In the genomic region with DNA sequence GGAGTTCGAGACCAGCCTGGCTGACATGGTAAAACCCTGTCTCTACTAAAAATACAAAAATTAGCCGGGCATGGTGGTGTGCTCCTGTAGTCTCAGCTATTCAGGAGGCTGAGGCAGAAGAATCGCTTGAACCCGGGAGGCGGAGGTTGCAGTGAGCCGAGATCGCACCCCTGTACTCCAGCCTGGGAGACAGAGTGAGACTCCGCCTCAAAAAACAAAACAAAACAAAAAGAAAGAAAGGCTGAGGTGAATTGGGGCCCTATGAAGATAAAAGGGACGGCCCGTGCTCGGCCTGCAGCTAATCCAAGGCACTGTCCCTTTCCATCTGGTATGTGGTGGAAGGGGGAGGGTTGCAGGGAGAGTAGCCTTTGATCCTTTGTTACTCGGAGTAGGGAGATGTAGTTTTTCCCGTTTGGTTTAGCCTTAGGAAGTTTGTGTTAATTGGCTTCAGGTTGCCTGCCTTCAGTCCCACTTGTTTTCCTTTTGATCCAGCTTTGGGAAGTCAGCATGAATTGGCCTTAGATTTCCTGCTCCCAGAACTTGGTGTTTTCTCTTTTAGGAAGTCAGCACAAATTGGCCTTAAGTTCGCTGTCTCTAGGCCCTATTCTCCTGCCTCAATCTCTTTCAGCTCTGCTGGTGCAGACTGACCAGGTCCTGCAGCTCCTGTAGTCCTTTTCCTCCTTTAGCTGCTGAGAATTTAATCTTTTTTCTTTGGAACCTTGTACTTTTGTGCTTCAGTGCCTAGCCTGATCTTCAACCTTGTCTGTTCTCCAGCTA, we compare ENCODE assay signal across 1 cellular context.
TF ChIP-seq lines count a peak whose summit lies in the region.

No MANE protein-coding gene starts in this region.

TF ChIP-seq in HepG2, 621 proteins besides CTCF, POLR2A, EP300 and RAD21 (continued from another document):
- TF ChIP-seq, protein P1, sequence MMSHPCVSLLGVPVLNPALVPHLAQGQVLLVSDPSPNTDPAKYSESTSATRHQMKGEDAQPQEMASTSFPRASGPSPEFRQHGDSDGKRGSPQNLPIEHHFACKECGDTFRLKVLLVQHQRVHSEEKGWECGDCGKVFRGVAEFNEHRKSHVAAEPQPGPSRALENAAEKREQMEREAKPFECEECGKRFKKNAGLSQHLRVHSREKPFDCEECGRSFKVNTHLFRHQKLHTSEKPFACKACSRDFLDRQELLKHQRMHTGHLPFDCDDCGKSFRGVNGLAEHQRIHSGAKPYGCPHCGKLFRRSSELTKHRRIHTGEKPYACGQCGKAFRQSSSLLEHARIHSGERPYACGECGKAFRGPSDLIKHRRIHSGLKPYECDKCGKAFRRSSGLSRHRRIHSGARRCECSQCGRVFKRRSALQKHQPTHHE (CRISPR knock-in tag; IDR thresholded peaks at IDR 0.05; ENCODE audit: borderline replicate concordance) = peak; percentile 83; the same call in 1 of the 2 replicates
- TF ChIP-seq NFIB (CRISPR knock-in tag; IDR thresholded peaks at IDR 0.05; ENCODE audit: borderline replicate concordance) = no peak
- no peak for TF ChIP-seq ZC3H4 (CRISPR knock-in tag; IDR thresholded peaks at IDR 0.05; ENCODE audit: borderline replicate concordance)
- TF ChIP-seq NONO (IDR thresholded peaks at IDR 0.05) = no peak
- TF ChIP-seq NONO (CRISPR knock-in tag; conservative IDR thresholded peaks at IDR 0.05) = no peak; the same call in 1 of the 2 replicates
- no peak for TF ChIP-seq ZNF577 (CRISPR knock-in tag; IDR thresholded peaks at IDR 0.05; ENCODE audit: borderline replicate concordance, low read depth)
- TF ChIP-seq ZBTB7A (CRISPR knock-in tag; IDR thresholded peaks at IDR 0.05) = no peak
- TF ChIP-seq, protein P2, sequence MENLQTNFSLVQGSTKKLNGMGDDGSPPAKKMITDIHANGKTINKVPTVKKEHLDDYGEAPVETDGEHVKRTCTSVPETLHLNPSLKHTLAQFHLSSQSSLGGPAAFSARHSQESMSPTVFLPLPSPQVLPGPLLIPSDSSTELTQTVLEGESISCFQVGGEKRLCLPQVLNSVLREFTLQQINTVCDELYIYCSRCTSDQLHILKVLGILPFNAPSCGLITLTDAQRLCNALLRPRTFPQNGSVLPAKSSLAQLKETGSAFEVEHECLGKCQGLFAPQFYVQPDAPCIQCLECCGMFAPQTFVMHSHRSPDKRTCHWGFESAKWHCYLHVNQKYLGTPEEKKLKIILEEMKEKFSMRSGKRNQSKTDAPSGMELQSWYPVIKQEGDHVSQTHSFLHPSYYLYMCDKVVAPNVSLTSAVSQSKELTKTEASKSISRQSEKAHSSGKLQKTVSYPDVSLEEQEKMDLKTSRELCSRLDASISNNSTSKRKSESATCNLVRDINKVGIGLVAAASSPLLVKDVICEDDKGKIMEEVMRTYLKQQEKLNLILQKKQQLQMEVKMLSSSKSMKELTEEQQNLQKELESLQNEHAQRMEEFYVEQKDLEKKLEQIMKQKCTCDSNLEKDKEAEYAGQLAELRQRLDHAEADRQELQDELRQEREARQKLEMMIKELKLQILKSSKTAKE (CRISPR knock-in tag; IDR thresholded peaks at IDR 0.05; ENCODE audit: borderline replicate concordance) = peak; percentile 64; the same call in 1 of the 2 replicates
- TF ChIP-seq, protein P3, sequence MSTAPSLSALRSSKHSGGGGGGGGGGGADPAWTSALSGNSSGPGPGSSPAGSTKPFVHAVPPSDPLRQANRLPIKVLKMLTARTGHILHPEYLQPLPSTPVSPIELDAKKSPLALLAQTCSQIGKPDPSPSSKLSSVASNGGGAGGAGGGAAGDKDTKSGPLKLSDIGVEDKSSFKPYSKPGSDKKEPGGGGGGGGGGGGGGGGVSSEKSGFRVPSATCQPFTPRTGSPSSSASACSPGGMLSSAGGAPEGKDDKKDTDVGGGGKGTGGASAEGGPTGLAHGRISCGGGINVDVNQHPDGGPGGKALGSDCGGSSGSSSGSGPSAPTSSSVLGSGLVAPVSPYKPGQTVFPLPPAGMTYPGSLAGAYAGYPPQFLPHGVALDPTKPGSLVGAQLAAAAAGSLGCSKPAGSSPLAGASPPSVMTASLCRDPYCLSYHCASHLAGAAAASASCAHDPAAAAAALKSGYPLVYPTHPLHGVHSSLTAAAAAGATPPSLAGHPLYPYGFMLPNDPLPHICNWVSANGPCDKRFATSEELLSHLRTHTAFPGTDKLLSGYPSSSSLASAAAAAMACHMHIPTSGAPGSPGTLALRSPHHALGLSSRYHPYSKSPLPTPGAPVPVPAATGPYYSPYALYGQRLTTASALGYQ (CRISPR knock-in tag; IDR thresholded peaks at IDR 0.05) = peak; percentile 91
- TF ChIP-seq FOXC1 (CRISPR knock-in tag; IDR thresholded peaks at IDR 0.05; ENCODE audit: borderline replicate concordance) = no peak
- TF ChIP-seq ZFP37 (CRISPR knock-in tag; IDR thresholded peaks at IDR 0.05; ENCODE audit: borderline replicate concordance) = 0 out of 2 replicates have a peak, but pooled peaks have one; percentile 75
- TF ChIP-seq ZNF746 (CRISPR knock-in tag; IDR thresholded peaks at IDR 0.05) = peak; percentile 78
- TF ChIP-seq CAMTA2 (CRISPR knock-in tag; IDR thresholded peaks at IDR 0.05; ENCODE audit: borderline replicate concordance) = no peak
- TF ChIP-seq JUN (CRISPR knock-in tag; IDR thresholded peaks at IDR 0.05) = no peak
- TF ChIP-seq ZNF749 (CRISPR knock-in tag; IDR thresholded peaks at IDR 0.05; ENCODE audit: borderline replicate concordance) = no peak
- TF ChIP-seq DNMT1 (CRISPR knock-in tag; IDR thresholded peaks at IDR 0.05) = no peak
- peak; percentile 83 for TF ChIP-seq SNAPC2 (CRISPR knock-in tag; IDR thresholded peaks at IDR 0.05)
- 0 out of 2 replicates have a peak, but pooled peaks have one; percentile 44 for TF ChIP-seq ZSCAN12 (CRISPR knock-in tag; IDR thresholded peaks at IDR 0.05)
- peak; percentile 24; the same call in 1 of the 2 replicates for TF ChIP-seq ZNF205 (CRISPR knock-in tag; IDR thresholded peaks at IDR 0.05)
- TF ChIP-seq, protein P4, sequence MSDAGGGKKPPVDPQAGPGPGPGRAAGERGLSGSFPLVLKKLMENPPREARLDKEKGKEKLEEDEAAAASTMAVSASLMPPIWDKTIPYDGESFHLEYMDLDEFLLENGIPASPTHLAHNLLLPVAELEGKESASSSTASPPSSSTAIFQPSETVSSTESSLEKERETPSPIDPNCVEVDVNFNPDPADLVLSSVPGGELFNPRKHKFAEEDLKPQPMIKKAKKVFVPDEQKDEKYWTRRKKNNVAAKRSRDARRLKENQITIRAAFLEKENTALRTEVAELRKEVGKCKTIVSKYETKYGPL (CRISPR knock-in tag; IDR thresholded peaks at IDR 0.05) = 0 out of 2 replicates have a peak, but pooled peaks have one; percentile 29
- no peak for TF ChIP-seq ZFP36L1 (CRISPR knock-in tag; IDR thresholded peaks at IDR 0.05)
- no peak for TF ChIP-seq NR1H2 (CRISPR knock-in tag; IDR thresholded peaks at IDR 0.05; ENCODE audit: borderline replicate concordance, low read depth)
